1 cellular context compared by ENCODE assay signal in genomic region chr4:3030551-3031356, GRCh38.
TF ChIP-seq lines count a peak whose summit lies in the region.

No MANE protein-coding gene starts in this region.

TF ChIP-seq in HepG2, 621 proteins besides CTCF, POLR2A, EP300 and RAD21:
- no peak for TF ChIP-seq GABPB1 (CRISPR knock-in tag; IDR thresholded peaks at IDR 0.05)
- TF ChIP-seq ZNF598 (CRISPR knock-in tag; IDR thresholded peaks at IDR 0.05; ENCODE audit: borderline replicate concordance) = no peak
- no peak for TF ChIP-seq ZBTB33 (CRISPR knock-in tag; IDR thresholded peaks at IDR 0.05)
- no peak for TF ChIP-seq ELF3 (CRISPR knock-in tag; IDR thresholded peaks at IDR 0.05)
- TF ChIP-seq ZNF629 (CRISPR knock-in tag; conservative IDR thresholded peaks at IDR 0.05) = no peak
- no peak for TF ChIP-seq ZNF883 (CRISPR knock-in tag; IDR thresholded peaks at IDR 0.05; ENCODE audit: not compliant biosample characterization)
- no peak for TF ChIP-seq EHMT2 (IDR thresholded peaks at IDR 0.05; ENCODE audit: borderline replicate concordance, low read depth, low read length)
- TF ChIP-seq NFE2L2 (IDR thresholded peaks at IDR 0.05; ENCODE audit: low read length) = no peak
- TF ChIP-seq CREB3 (CRISPR knock-in tag; IDR thresholded peaks at IDR 0.05) = no peak
- TF ChIP-seq ZC3H4 (CRISPR knock-in tag; IDR thresholded peaks at IDR 0.05; ENCODE audit: borderline replicate concordance) = no peak
- TF ChIP-seq HOXA9 (CRISPR knock-in tag; IDR thresholded peaks at IDR 0.05; ENCODE audit: borderline replicate concordance) = no peak
TF ChIP-seq in HepG2: peak in this region for 0.
